In genomic region chr11:89922195-89922660, GRCh38 we compare ENCODE assay signal across 17 cellular contexts. TPM values are rescaled to one million over a fixed set of nuclear protein-coding genes. Genes with fewer than 3 reads are reported as not detected.
DNase-seq lines count a peak whose midpoint lies in the region; ATAC-seq and TF ChIP-seq lines count a peak whose summit lies in the region.
"Had no signal": no experiment of that assay in that cellular context is flagged by ENCODE, and none has a peak within 500 bp of the region (broad histone marks: within the 10 kb centered on the region; RNA-seq: fewer than 3 reads in every experiment).

A gene with protein sequence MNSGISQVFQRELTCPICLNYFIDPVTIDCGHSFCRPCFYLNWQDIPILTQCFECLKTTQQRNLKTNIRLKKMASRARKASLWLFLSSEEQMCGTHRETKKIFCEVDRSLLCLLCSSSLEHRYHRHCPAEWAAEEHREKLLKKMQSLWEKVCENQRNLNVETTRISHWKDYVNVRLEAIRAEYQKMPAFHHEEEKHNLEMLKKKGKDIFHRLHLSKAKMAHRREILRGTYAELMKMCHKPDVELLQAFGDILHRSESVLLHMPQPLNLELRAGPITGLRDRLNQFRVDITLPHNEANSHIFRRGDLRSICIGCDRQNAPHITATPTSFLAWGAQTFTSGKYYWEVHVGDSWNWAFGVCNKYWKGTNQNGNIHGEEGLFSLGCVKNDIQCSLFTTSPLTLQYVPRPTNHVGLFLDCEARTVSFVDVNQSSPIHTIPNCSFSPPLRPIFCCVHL (minus strand): TSS chr11:89922245. CDS start chr11:89917710, 4,535 bp downstream.

- ATAC-seq in natural killer cell treated with Interleukin-12 subunit alpha and Interleukin-12 subunit beta and Interleukin-15 and Interleukin-18, amount 100 ng/mL, for 72 hours: no peak
- ATAC-seq in natural killer cell: no peak

- DNase-seq in natural killer cell treated with Interleukin-12 subunit alpha and Interleukin-12 subunit beta and Interleukin-15 and Interleukin-18, amount 100 ng/mL, for 72 hours (ENCODE audit: low spot score): peak; percentile 20
- no peak for DNase-seq in natural killer cell
- DNase-seq in esophagus muscularis mucosa (ENCODE audit: extremely low spot score): peak; percentile 91
- no peak for DNase-seq in neural progenitor cell (ENCODE audit: low spot score)
- DNase-seq in NCI-H748 treated with DMSO at 0.1 percent for 48 hours (lab: John Stamatoyannopoulos, UW): no peak
- DNase-seq in ascending aorta (ENCODE audit: low spot score in 2 of 2): no peak
- DNase-seq in caudate nucleus (lab: John Stamatoyannopoulos, UW): no peak
- DNase-seq: 8988T; AML-193; CD8-positive, alpha-beta memory T cell; DND-41; GF-D8; HCEC 1CT; HFFc6 had no signal

- no peaks in the 10 kb centered on the region for H3K27me3 Mint-ChIP-seq in natural killer cell treated with Interleukin-12 subunit alpha and Interleukin-12 subunit beta and Interleukin-15 and Interleukin-18, amount 100 ng/mL, for 72 hours
- H3K27me3 Mint-ChIP-seq in natural killer cell (ENCODE audit: low read depth in 2 of 2) (no peaks in the 10 kb centered on the region), neural progenitor cell (ENCODE audit: insufficient read depth, low read depth) (no peaks in the 10 kb centered on the region)
- H3K27me3 Mint-ChIP-seq: CD8-positive, alpha-beta memory T cell had no signal

- intact Hi-C loops in natural killer cell (cut with micrococcal nuclease) (no loop called here), esophagus muscularis mucosa (cut with DNase I) (no loop called here), ascending aorta (cut with DNase I) (no loop called here)

- no peak within 1 kb of the TSS for H3K27ac Mint-ChIP-seq in natural killer cell treated with Interleukin-12 subunit alpha and Interleukin-12 subunit beta and Interleukin-15 and Interleukin-18, amount 100 ng/mL, for 72 hours
- no peak within 1 kb of the TSS for H3K27ac Mint-ChIP-seq in natural killer cell
- H3K27ac Mint-ChIP-seq in neural progenitor cell: no peak within 1 kb of the TSS
- H3K27ac Mint-ChIP-seq: HFFc6 had no signal

- no peaks in the 10 kb centered on the region for H3K9me3 ChIP-seq in esophagus muscularis mucosa
- no peaks in the 10 kb centered on the region for H3K9me3 ChIP-seq in neural progenitor cell (ENCODE audit: low read depth)
- H3K9me3 ChIP-seq in ascending aorta: no peaks in the 10 kb centered on the region
- H3K9me3 ChIP-seq: BLaER1, Caco-2 had no signal

- H3F3A ChIP-seq in neural progenitor cell (ENCODE audit: low read depth): no peaks in the 10 kb centered on the region

- TF ChIP-seq CTCF in natural killer cell (IDR thresholded peaks at IDR 0.05) (no peak), esophagus muscularis mucosa (IDR thresholded peaks at IDR 0.05) (no peak), neural progenitor cell (IDR thresholded peaks at IDR 0.05) (no peak), ascending aorta (IDR thresholded peaks at IDR 0.05) (no peak)

- TF ChIP-seq POLR2A in esophagus muscularis mucosa (IDR thresholded peaks at IDR 0.05; ENCODE audit: low read depth): no peak

- no peaks in the 10 kb centered on the region for H3K79me2 ChIP-seq in neural progenitor cell (ENCODE audit: low read depth)

- H3K4me2 ChIP-seq in neural progenitor cell: no peak within 1 kb of the TSS
- H3K4me2 ChIP-seq: BLaER1 had no signal

- no peak within 1 kb of the TSS for H3K4me3 ChIP-seq in esophagus muscularis mucosa
- no peak within 1 kb of the TSS for H3K4me3 ChIP-seq in neural progenitor cell
- H3K4me3 ChIP-seq in ascending aorta: no peak within 1 kb of the TSS
- H3K4me3 ChIP-seq: BLaER1 had no signal

- no peaks in the 10 kb centered on the region for H3K9me3 Mint-ChIP-seq in natural killer cell treated with Interleukin-12 subunit alpha and Interleukin-12 subunit beta and Interleukin-15 and Interleukin-18, amount 100 ng/mL, for 72 hours
- no peaks in the 10 kb centered on the region for H3K9me3 Mint-ChIP-seq in natural killer cell
- no peaks in the 10 kb centered on the region for H3K9me3 Mint-ChIP-seq in neural progenitor cell
- H3K9me3 Mint-ChIP-seq: CD8-positive, alpha-beta memory T cell; HFFc6 had no signal

- H2AFZ ChIP-seq in neural progenitor cell (replicated peaks): peak within 1 kb of the TSS; percentile 57

- H3K4me1 ChIP-seq in esophagus muscularis mucosa (no peaks in the 10 kb centered on the region), neural progenitor cell (no peaks in the 10 kb centered on the region), ascending aorta (no peaks in the 10 kb centered on the region)
- H3K4me1 ChIP-seq: BLaER1, Caco-2 had no signal

- no peaks in the 10 kb centered on the region for H4K20me1 ChIP-seq in neural progenitor cell (ENCODE audit: low read depth)
- H4K20me1 ChIP-seq: BLaER1 had no signal

- no peak within 1 kb of the TSS for H3K4me3 Mint-ChIP-seq in natural killer cell treated with Interleukin-12 subunit alpha and Interleukin-12 subunit beta and Interleukin-15 and Interleukin-18, amount 100 ng/mL, for 72 hours
- H3K4me3 Mint-ChIP-seq in natural killer cell: no peak within 1 kb of the TSS
- H3K4me3 Mint-ChIP-seq in neural progenitor cell: no peak within 1 kb of the TSS
- H3K4me3 Mint-ChIP-seq: CD8-positive, alpha-beta memory T cell; HFFc6 had no signal

- no peaks in the 10 kb centered on the region for H3K4me1 Mint-ChIP-seq in natural killer cell treated with Interleukin-12 subunit alpha and Interleukin-12 subunit beta and Interleukin-15 and Interleukin-18, amount 100 ng/mL, for 72 hours (ENCODE audit: low read depth in 2 of 2)
- H3K4me1 Mint-ChIP-seq in natural killer cell (no peaks in the 10 kb centered on the region), neural progenitor cell (no peaks in the 10 kb centered on the region)
- H3K4me1 Mint-ChIP-seq: CD8-positive, alpha-beta memory T cell had no signal

- H3K27me3 ChIP-seq in esophagus muscularis mucosa: no peaks in the 10 kb centered on the region
- H3K27me3 ChIP-seq in neural progenitor cell: no peaks in the 10 kb centered on the region
- H3K27me3 ChIP-seq in ascending aorta: no peaks in the 10 kb centered on the region
- H3K27me3 ChIP-seq: BLaER1 had no signal

- no peak within 1 kb of the TSS for H3K9ac ChIP-seq in neural progenitor cell
- H3K9ac ChIP-seq: BLaER1 had no signal

- H3K27ac ChIP-seq in esophagus muscularis mucosa (replicated peaks in 1 of 4) (no peak within 1 kb of the TSS), neural progenitor cell (no peak within 1 kb of the TSS), ascending aorta (no peak within 1 kb of the TSS), caudate nucleus (ENCODE audit: low read depth, low read length) (no peak within 1 kb of the TSS)
- H3K27ac ChIP-seq: BLaER1 had no signal

- no peaks in the 10 kb centered on the region for H3K36me3 Mint-ChIP-seq in natural killer cell treated with Interleukin-12 subunit alpha and Interleukin-12 subunit beta and Interleukin-15 and Interleukin-18, amount 100 ng/mL, for 72 hours
- H3K36me3 Mint-ChIP-seq in natural killer cell (no peaks in the 10 kb centered on the region), neural progenitor cell (no peaks in the 10 kb centered on the region)
- H3K36me3 Mint-ChIP-seq: CD8-positive, alpha-beta memory T cell had no signal

- 67% methylated on average over 3 of the region's 3 CpGs for WGBS in esophagus muscularis mucosa

- no peaks in the 10 kb centered on the region for H3K36me3 ChIP-seq in esophagus muscularis mucosa
- H3K36me3 ChIP-seq in neural progenitor cell: no peaks in the 10 kb centered on the region
- no peaks in the 10 kb centered on the region for H3K36me3 ChIP-seq in ascending aorta
- H3K36me3 ChIP-seq: BLaER1 had no signal

- TF ChIP-seq EP300 in esophagus muscularis mucosa (IDR thresholded peaks at IDR 0.05): no peak

RNA-seq across cellular contexts. Expression of the gene that starts here (rescaled TPM):
- not detected for total RNA-seq in natural killer cell treated with Interleukin-12 subunit alpha and Interleukin-12 subunit beta and Interleukin-15 and Interleukin-18, amount 100 ng/mL, for 72 hours
- total RNA-seq in natural killer cell (1 to 10 TPM in 1 of 3 donors, not detected in 2; 8.5 TPM), esophagus muscularis mucosa (not detected), neural progenitor cell (ENCODE audit: low replicate concordance) (not detected in 2 replicates), ascending aorta (not detected)
- total RNA-seq: Caco-2; CD8-positive, alpha-beta memory T cell; H1; HFFc6 had no signal

Comparison
In these comparisons a context has a peak if more than half of its experiments do, and no peak if none do; other contexts are left out.
1. Peak in DNase-seq in natural killer cell treated with Interleukin-12 subunit alpha and Interleukin-12 subunit beta and Interleukin-15 and Interleukin-18, amount 100 ng/mL, for 72 hours; RNA of the gene not detected or under 1 TPM.
2. Peak in DNase-seq in esophagus muscularis mucosa; RNA of the gene not detected or under 1 TPM.